Comparison of ENCODE assay signal across 1 cellular context in the genomic region with DNA sequence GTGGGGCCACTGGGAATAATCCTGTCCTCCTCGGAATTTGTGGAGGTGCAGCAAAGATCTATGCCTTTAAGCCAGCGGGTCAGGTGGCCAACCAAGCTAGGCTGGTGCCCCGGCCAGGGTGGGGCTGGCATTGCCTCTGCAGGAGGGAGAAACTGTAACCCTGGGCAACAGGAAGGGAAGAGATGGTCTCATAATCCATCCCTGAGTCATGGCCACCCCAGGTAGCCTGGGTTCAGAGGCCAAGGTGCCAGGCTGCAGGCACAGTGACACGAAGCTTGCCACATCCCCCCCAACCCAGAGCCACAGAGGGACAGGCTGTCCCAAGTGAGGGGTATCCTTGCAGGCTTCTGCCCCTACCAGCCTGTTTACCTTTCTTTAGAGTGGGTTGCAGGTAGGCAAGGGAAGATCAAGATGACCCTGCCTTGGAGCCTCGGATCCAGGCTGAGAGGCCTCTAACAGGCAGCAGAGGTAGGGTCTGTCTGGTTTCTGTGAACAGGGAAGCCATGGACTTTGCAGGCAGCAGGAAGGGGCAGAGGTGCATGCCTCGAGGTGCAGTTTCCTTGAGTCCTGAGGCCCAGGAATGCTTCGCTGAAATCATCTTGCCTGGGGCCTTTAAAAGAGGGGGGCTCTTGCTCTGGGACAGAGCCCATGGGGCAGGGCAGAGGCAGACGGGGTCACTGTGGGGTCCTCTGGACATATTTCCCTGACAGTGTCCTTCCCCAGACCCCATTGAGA.
TF ChIP-seq lines count a peak whose summit lies in the region.

No MANE protein-coding gene starts in this region.

TF ChIP-seq in HEK293T, 16 proteins besides CTCF, POLR2A, EP300 and RAD21:
- TF ChIP-seq SUZ12 (IDR thresholded peaks at IDR 0.05), result no peak
- no peak for TF ChIP-seq HDGF (IDR thresholded peaks at IDR 0.05; ENCODE audit: borderline replicate concordance)
- no peak for TF ChIP-seq ZNF384 (IDR thresholded peaks at IDR 0.05)
- no peak for TF ChIP-seq NFRKB (IDR thresholded peaks at IDR 0.05)
- no peak for TF ChIP-seq FOXM1 (IDR thresholded peaks at IDR 0.05; ENCODE audit: borderline replicate concordance)
- no peak for TF ChIP-seq ELF4 (IDR thresholded peaks at IDR 0.05)
- no peak for TF ChIP-seq FOXA1 (IDR thresholded peaks at IDR 0.05)
- TF ChIP-seq L3MBTL2 (conservative IDR thresholded peaks at IDR 0.05), result no peak
- TF ChIP-seq CTBP1 (IDR thresholded peaks at IDR 0.05; ENCODE audit: borderline replicate concordance), result no peak
- no peak for TF ChIP-seq ARNT (IDR thresholded peaks at IDR 0.05)
- TF ChIP-seq LEF1 (IDR thresholded peaks at IDR 0.05; ENCODE audit: borderline replicate concordance), result no peak
- no peak for TF ChIP-seq BHLHE40 (IDR thresholded peaks at IDR 0.05; ENCODE audit: borderline replicate concordance)
- TF ChIP-seq FOXK2 (IDR thresholded peaks at IDR 0.05), result no peak
- no peak for TF ChIP-seq SP1 (IDR thresholded peaks at IDR 0.05)
- TF ChIP-seq, protein P1, sequence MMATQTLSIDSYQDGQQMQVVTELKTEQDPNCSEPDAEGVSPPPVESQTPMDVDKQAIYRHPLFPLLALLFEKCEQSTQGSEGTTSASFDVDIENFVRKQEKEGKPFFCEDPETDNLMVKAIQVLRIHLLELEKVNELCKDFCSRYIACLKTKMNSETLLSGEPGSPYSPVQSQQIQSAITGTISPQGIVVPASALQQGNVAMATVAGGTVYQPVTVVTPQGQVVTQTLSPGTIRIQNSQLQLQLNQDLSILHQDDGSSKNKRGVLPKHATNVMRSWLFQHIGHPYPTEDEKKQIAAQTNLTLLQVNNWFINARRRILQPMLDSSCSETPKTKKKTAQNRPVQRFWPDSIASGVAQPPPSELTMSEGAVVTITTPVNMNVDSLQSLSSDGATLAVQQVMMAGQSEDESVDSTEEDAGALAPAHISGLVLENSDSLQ (IDR thresholded peaks at IDR 0.05), result no peak
- no peak for TF ChIP-seq TARDBP (IDR thresholded peaks at IDR 0.05)
TF ChIP-seq in HEK293T: peak in this region for 0.
